Comparison of ENCODE assay signal across 1 cellular context in genomic region chr2:144458536-144458935, GRCh38.
TF ChIP-seq lines count a peak whose summit lies in the region.

No MANE protein-coding gene starts in this region.

TF ChIP-seq in GM23338, 12 proteins besides CTCF, POLR2A, EP300 and RAD21:
- TF ChIP-seq ZNF462 (CRISPR knock-in tag; IDR thresholded peaks at IDR 0.05) (no peak), ETS1 (IDR thresholded peaks at IDR 0.05) (no peak)
TF ChIP-seq in GM23338: peak in this region for 0.
